ENCODE assay signal across 8 cellular contexts in genomic region chr1:213106298-213106697, GRCh38.
"Had no signal": no experiment of that assay in that cellular context is flagged by ENCODE, and none has a peak within 500 bp of the region (broad histone marks: within the 10 kb centered on the region; RNA-seq: fewer than 3 reads in every experiment).

No MANE protein-coding gene starts in this region.

- H3K36me3 ChIP-seq: HAP-1 had no signal

- DNase-seq: H7, HFFc6, KG1 had no signal

- H3K4me2 ChIP-seq: GM23338 had no signal

- H3K4me3 ChIP-seq: GM23338, HAP-1 had no signal

- FAIRE-seq: HepG2 had no signal

- H3K4me3 Mint-ChIP-seq: GM23338, HFFc6 had no signal

- H3K27ac Mint-ChIP-seq: GM23338, HFFc6 had no signal

- H3K9me3 ChIP-seq: HAP-1 had no signal

- H3K27ac ChIP-seq: HL-60 had no signal

- H3K9me3 Mint-ChIP-seq: GM23338, HFFc6 had no signal

- H2AFZ ChIP-seq: GM23338 had no signal

- ATAC-seq: GM23338, HCT116, HepG2 had no signal
